11 cellular contexts compared by ENCODE assay signal in the genomic region with DNA sequence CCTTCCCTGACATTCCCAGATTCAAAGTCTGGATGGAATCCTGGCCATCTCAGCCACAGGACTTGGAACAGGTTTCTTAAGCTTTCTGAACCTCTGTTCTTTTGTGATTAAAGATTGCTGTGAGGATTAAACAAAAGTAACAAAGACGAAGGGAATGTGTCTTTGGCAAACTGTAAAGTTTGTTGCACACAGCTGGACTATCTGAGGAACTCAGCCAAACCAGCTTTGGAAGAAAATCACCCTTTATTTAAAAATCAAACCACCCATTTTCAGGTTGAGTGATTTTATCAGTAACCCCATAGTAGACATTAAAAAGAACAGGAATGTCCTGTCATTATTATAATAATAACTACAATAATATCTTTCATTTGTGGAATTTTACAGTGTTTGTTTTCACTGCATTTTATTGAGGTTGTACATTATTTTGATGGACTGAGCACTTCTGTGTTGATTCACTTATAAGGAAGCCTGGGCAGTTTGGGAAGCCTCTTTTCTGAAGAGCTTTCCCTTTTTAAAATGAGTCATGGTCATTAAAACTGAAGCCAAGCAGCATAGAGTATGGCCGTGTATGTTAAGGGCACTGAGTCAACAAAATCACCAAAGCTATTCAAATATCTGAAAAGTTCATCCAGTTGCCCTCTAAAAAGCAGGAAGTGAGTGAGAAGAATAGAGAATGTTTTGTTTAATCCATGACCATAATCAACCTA.
DNase-seq lines count a peak whose midpoint lies in the region; ATAC-seq, FAIRE-seq and TF ChIP-seq lines count a peak whose summit lies in the region.
"Had no signal": no experiment of that assay in that cellular context is flagged by ENCODE, and none has a peak within 500 bp of the region (broad histone marks: within the 10 kb centered on the region; RNA-seq: fewer than 3 reads in every experiment).

No MANE protein-coding gene starts in this region.

- DNase-seq in Daoy (ENCODE audit: low read depth) (peak; percentile 52), NCI-H2029 (lab: John Stamatoyannopoulos, UW) (peak; percentile 23), caudate nucleus (lab: John Stamatoyannopoulos, UW) (no peak), mucosa of descending colon (no peak), GM19239 (ENCODE audit: insufficient read length, low spot score) (no peak), middle frontal gyrus (ENCODE audit: extremely low spot score, low spot score) (no peak), erythroblast (lab: John Stamatoyannopoulos, UW) (no peak)
- DNase-seq: activated CD4-positive, alpha-beta memory T cell treated with anti-CD3 and anti-CD28 coated beads, Interleukin-2, amount 10 ng/mL, durations not matched to agents 7 days and 5 days; CD8-positive, alpha-beta T cell; naive thymus-derived CD4-positive, alpha-beta T cell had no signal

- H3K4me1 ChIP-seq in mucosa of descending colon (ENCODE audit: low read depth), result no peaks in the 10 kb centered on the region

- no peaks in the 10 kb centered on the region for H3K36me3 ChIP-seq in mucosa of descending colon (ENCODE audit: low read depth)

- ATAC-seq in mucosa of descending colon, result peak; percentile 73
- ATAC-seq in HG03039 (IDR thresholded peaks at IDR 0.05; ENCODE audit: unreplicated experiment), result no peak
- ATAC-seq: CD8-positive, alpha-beta T cell; naive thymus-derived CD4-positive, alpha-beta T cell had no signal

- no peak for TF ChIP-seq POLR2A in erythroblast (IDR thresholded peaks at IDR 0.05; ENCODE audit: low read length)

- no peaks in the 10 kb centered on the region for H3K9me3 ChIP-seq in mucosa of descending colon

- no peak overlapping the region for H3K4me3 ChIP-seq in mucosa of descending colon

- intact Hi-C loops in mucosa of descending colon (cut with DNase I, micrococcal nuclease), result no loop called here

- peak overlapping the region; percentile 72 for H3K27ac ChIP-seq in caudate nucleus (ENCODE audit: low read depth, low read length)

- no peak for TF ChIP-seq CTCF in mucosa of descending colon (IDR thresholded peaks at IDR 0.05)

- FAIRE-seq in GM19239 (lab: Jason Lieb, UNC), result no peak

Comparison
In these comparisons a context has a peak if more than half of its experiments do, and no peak if none do; other contexts are left out.
1. DNase-seq: peak in Daoy (single experiment) and NCI-H2029 (single experiment); none in caudate nucleus (0 of 61), mucosa of descending colon (0 of 3), GM19239 (single experiment), middle frontal gyrus (single experiment) and erythroblast (0 of 2).